Comparison of ENCODE assay signal across 8 cellular contexts in the genomic region with DNA sequence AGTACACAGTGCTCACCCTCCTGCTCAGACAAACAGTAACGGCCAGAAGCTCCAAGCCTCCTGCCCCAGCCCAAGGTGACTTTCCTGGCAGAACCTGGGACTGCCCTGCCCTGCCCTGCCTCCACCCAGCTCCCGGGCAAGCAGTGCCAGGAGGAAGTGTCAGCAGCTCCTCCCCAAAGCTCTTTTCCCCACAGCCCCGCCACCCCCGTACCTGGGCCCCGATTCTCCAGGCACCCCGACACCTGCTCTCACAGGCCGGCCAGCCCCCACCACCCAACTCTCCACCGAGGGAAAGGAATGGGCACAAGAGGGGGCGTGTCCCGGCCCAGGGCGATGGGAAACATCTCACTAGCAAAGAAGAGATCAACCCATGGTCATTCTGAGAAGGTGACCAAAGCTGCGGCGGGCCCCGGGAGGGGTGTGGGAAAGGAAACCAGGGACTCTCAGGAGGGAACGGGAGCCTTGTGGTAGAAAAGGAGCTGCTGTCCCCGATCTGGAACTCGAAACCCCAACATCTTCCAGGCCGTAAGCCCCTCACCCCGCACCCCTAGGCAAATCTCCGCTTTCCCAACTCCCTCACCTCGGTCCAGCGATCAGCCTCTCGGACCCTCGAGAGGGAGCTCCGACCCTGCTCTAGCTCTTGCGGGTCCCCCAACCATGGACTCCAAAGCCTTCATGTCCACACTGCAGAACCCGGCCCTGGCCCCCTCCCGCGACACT. TPM values are rescaled to one million over a fixed set of nuclear protein-coding genes. Genes with fewer than 3 reads are reported as not detected.
DNase-seq lines count a peak whose midpoint lies in the region; ATAC-seq and TF ChIP-seq lines count a peak whose summit lies in the region.

No MANE protein-coding gene starts in this region.

- H3K9ac ChIP-seq in parathyroid adenoma: no peak overlapping the region

- H3K4me2 ChIP-seq in parathyroid adenoma (ENCODE audit: low read length): peak overlapping the region; percentile 92

- H3K4me1 Mint-ChIP-seq in Calu3 (ENCODE audit: low read depth, unreplicated experiment): peaks cover 70% of the 10 kb centered on the region

- H3K27ac Mint-ChIP-seq in Calu3 (ENCODE audit: unreplicated experiment): peak overlapping the region; percentile 93

- H3K36me3 ChIP-seq in parathyroid adenoma (ENCODE audit: control insufficient read depth, insufficient read depth, low read length): no peaks in the 10 kb centered on the region

- no peaks in the 10 kb centered on the region for H3K9me3 Mint-ChIP-seq in Calu3 (ENCODE audit: low read depth, unreplicated experiment)

- peak; percentile 66 for DNase-seq in Calu3
- DNase-seq in RPMI7951 (ENCODE audit: low read depth): peak; percentile 29
- DNase-seq in foreskin fibroblast: peak in 1 of 2 donors; percentile 45
- no peak for DNase-seq in NCI-H2227 (lab: John Stamatoyannopoulos, UW; ENCODE audit: unreplicated experiment)
- DNase-seq in superior temporal gyrus (ENCODE audit: extremely low spot score): no peak

- H3K79me2 ChIP-seq in parathyroid adenoma: peaks cover 49% of the 10 kb centered on the region

- no peak for ATAC-seq in GM18867 (IDR thresholded peaks at IDR 0.05; ENCODE audit: unreplicated experiment)
- no peak for ATAC-seq in HG02870 (IDR thresholded peaks at IDR 0.05; ENCODE audit: unreplicated experiment)

- no peaks in the 10 kb centered on the region for H3K9me3 ChIP-seq in parathyroid adenoma (ENCODE audit: control insufficient read depth, low read length)

- no peaks in the 10 kb centered on the region for H3K27me3 Mint-ChIP-seq in Calu3 (ENCODE audit: unreplicated experiment)

- CTCF ChIA-PET in Calu3 (lab: Charles Lee): interaction anchor here (0.6 to 2.2 kb wide), 6 partner anchors 12 to 348 kb away, joined by 3 to 16 read pairs (median 6); no protein-coding TSS in a partner anchor

- peak overlapping the region; percentile 57 for H2AFZ ChIP-seq in parathyroid adenoma

- peaks cover 39% of the 10 kb centered on the region for H3K4me1 ChIP-seq in parathyroid adenoma

- H3K27me3 ChIP-seq in parathyroid adenoma (ENCODE audit: control insufficient read depth, insufficient read depth, low read length): no peaks in the 10 kb centered on the region

- H3K4me3 ChIP-seq in foreskin fibroblast (ENCODE audit: low read depth in 1 of 2, low read length in 2 of 2): peak overlapping the region; percentile 67 to 91
- peak overlapping the region; percentile 76 for H3K4me3 ChIP-seq in parathyroid adenoma (ENCODE audit: low read depth, low read length)

- BruUV-seq in Calu3 (replicated peaks; lab: Mats Ljungman, UMichigan): TSS peak; percentile 11

- intact Hi-C loops in Calu3 (cut with micrococcal nuclease; ENCODE audit: unreplicated experiment): no loop called here

- TF ChIP-seq CTCF in Calu3 (IDR thresholded peaks at IDR 0.05; ENCODE audit: unreplicated experiment) (no peak), foreskin fibroblast (IDR thresholded peaks at IDR 0.05; ENCODE audit: low read depth, low read length) (no peak), parathyroid adenoma (IDR thresholded peaks at IDR 0.05) (no peak)

- H3K4me3 Mint-ChIP-seq in Calu3 (ENCODE audit: low read depth, unreplicated experiment): peak overlapping the region; percentile 96

- H3K27ac ChIP-seq in parathyroid adenoma: peak overlapping the region; percentile 63

- H3K36me3 Mint-ChIP-seq in Calu3 (ENCODE audit: insufficient read depth, unreplicated experiment): peaks cover 87% of the 10 kb centered on the region

RNA-seq across cellular contexts. Expression of gene BCAR1, which starts 1.2 kb away (rescaled TPM):
- total RNA-seq in Calu3 (2022): 153 and 168 TPM in 2 replicates
- 19.7 and 20.3 TPM in 2 replicates for total RNA-seq in RPMI7951 (2014; rRNA removed; shearing (Covaris generic))

RNA-seq across cellular contexts. Expression of gene CTRB1, which starts 31.5 kb away (rescaled TPM):
- not detected in 2 replicates for total RNA-seq in Calu3 (2022)
- not detected in 2 replicates for total RNA-seq in RPMI7951 (2014; rRNA removed; shearing (Covaris generic))

RNA-seq across cellular contexts. Expression of gene CTRB2, which starts 43.3 kb away (rescaled TPM):
- total RNA-seq in Calu3 (2022): 0.76 TPM in 1 of 2 replicates, not detected in the other
- total RNA-seq in RPMI7951 (2014; rRNA removed; shearing (Covaris generic)): not detected in 2 replicates

Comparison
In these comparisons a context has a peak if more than half of its experiments do, and no peak if none do; other contexts are left out.
1. DNase-seq: peak in Calu3 (single experiment) and RPMI7951 (single experiment); none in NCI-H2227 (single experiment) and superior temporal gyrus (single experiment).